Comparison of ENCODE assay signal across 22 cellular contexts in the genomic region with DNA sequence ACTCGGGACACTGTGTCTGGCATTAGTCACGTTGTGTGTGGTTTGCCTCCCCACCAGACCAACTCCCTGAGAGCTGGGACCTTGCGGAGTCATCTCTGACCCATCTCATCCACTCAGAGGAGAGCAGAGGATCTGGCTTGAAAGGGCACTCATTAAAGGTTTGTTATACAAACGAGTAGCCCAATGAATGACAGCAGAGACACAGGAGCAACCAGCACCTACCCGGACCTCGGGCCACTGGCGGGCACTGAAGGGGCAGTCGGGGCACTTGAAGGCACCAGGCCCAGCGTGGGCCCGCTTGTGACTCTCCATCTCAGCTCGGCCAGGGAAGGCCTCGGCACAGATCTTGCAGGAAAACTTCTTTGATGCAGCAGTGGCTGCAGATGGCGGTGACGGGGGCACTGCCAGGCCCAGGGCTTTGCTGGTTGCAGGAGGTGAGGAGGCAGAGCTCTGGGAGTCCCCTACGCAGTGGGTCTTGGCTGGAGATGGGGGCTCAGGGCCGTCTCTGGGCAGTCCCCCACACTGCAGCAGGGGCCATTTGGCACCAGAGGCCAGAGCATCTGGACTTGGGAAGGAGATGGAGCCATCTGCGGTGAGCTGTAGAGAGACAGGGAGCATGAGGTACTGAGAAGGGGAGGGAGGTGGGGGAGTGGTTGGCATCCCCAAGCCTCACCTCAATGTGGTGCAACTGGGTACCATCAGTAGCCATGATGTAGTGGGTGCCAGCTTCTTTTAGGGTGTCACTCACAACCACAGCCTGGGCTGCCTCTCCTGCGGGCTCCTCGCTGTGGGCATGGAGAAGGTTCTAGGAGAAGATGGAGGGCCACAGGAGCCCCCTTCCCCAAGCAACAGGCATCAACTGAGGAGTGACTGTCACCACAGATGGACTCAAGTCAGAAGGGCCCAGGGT. TPM values are rescaled to one million over a fixed set of nuclear protein-coding genes. Genes with fewer than 3 reads are reported as not detected.
DNase-seq lines count a peak whose midpoint lies in the region; ATAC-seq and TF ChIP-seq lines count a peak whose summit lies in the region.
"Had no signal": no experiment of that assay in that cellular context is flagged by ENCODE, and none has a peak within 500 bp of the region (broad histone marks: within the 10 kb centered on the region; RNA-seq: fewer than 3 reads in every experiment).

No MANE protein-coding gene starts in this region.

- peaks cover 7% of the 10 kb centered on the region; the same call in 1 of the 2 replicates for H3K27me3 Mint-ChIP-seq in HFFc6 (ENCODE audit: insufficient read depth)
- no peaks in the 10 kb centered on the region for H3K27me3 Mint-ChIP-seq in activated naive CD8-positive, alpha-beta T cell treated with anti-CD3 and anti-CD28 coated beads, Interleukin-2, amount 50 U/mL, for 24 hours
- H3K27me3 Mint-ChIP-seq: activated B cell treated with CpG ODN at 0.5 μM for 24 hours had no signal

- peak overlapping the region; percentile 50 to 57 for H3K27ac Mint-ChIP-seq in activated naive CD4-positive, alpha-beta T cell treated with anti-CD3 and anti-CD28 coated beads, Interleukin-2, amount 50 U/mL, for 72 hours
- peak overlapping the region; percentile 28; the same call in 1 of the 2 replicates for H3K27ac Mint-ChIP-seq in HFFc6
- H3K27ac Mint-ChIP-seq in activated naive CD8-positive, alpha-beta T cell treated with anti-CD3 and anti-CD28 coated beads, Interleukin-2, amount 50 U/mL, for 24 hours = peak overlapping the region; percentile 56
- H3K27ac Mint-ChIP-seq in stimulated activated effector memory CD8-positive, alpha-beta T cell treated with anti-CD3 and anti-CD28 coated beads, Interleukin-12 subunit alpha, Interleukin-12 subunit beta, amount 100 ng/mL, for 72 hours = peak overlapping the region; percentile 93
- H3K27ac Mint-ChIP-seq: activated B cell treated with CpG ODN at 0.5 μM for 24 hours; T-helper 2 cell treated with Interferon-gamma antibody and Interleukin-4, amounts not matched to agents 5 μg/mL and 100 μg/mL, for 36 hours had no signal

- TF ChIP-seq CTCF in HFFc6 (IDR thresholded peaks at IDR 0.05) = no peak

- intact Hi-C loops in sciatic nerve (cut with DNase I) = loop anchor here (10.0 kb wide), 1 partner anchor 57 kb away; a partner anchor contains a TSS

- no peaks in the 10 kb centered on the region for H3K9me3 Mint-ChIP-seq in activated naive CD4-positive, alpha-beta T cell treated with anti-CD3 and anti-CD28 coated beads, Interleukin-2, amount 50 U/mL, for 72 hours
- no peaks in the 10 kb centered on the region for H3K9me3 Mint-ChIP-seq in HFFc6
- no peaks in the 10 kb centered on the region for H3K9me3 Mint-ChIP-seq in activated naive CD8-positive, alpha-beta T cell treated with anti-CD3 and anti-CD28 coated beads, Interleukin-2, amount 50 U/mL, for 24 hours
- no peaks in the 10 kb centered on the region for H3K9me3 Mint-ChIP-seq in stimulated activated effector memory CD8-positive, alpha-beta T cell treated with anti-CD3 and anti-CD28 coated beads, Interleukin-12 subunit alpha, Interleukin-12 subunit beta, amount 100 ng/mL, for 72 hours
- H3K9me3 Mint-ChIP-seq: activated B cell treated with CpG ODN at 0.5 μM for 24 hours; T-helper 2 cell treated with Interferon-gamma antibody and Interleukin-4, amounts not matched to agents 5 μg/mL and 100 μg/mL, for 36 hours had no signal

- ATAC-seq in activated naive CD4-positive, alpha-beta T cell treated with anti-CD3 and anti-CD28 coated beads, Interleukin-2, amount 50 U/mL, for 72 hours = no peak
- no peak for ATAC-seq in activated naive CD8-positive, alpha-beta T cell treated with anti-CD3 and anti-CD28 coated beads, Interleukin-2, amount 50 U/mL, for 24 hours
- peak; percentile 35 for ATAC-seq in stimulated activated effector memory CD8-positive, alpha-beta T cell treated with anti-CD3 and anti-CD28 coated beads, Interleukin-12 subunit alpha, Interleukin-12 subunit beta, amount 100 ng/mL, for 72 hours
- no peak for ATAC-seq in sciatic nerve
- ATAC-seq: left lobe of liver had no signal

- H3K4me1 Mint-ChIP-seq in HFFc6 (ENCODE audit: low read depth) = no peaks in the 10 kb centered on the region
- no peaks in the 10 kb centered on the region for H3K4me1 Mint-ChIP-seq in activated naive CD8-positive, alpha-beta T cell treated with anti-CD3 and anti-CD28 coated beads, Interleukin-2, amount 50 U/mL, for 24 hours
- peaks cover 29% of the 10 kb centered on the region for H3K4me1 Mint-ChIP-seq in stimulated activated effector memory CD8-positive, alpha-beta T cell treated with anti-CD3 and anti-CD28 coated beads, Interleukin-12 subunit alpha, Interleukin-12 subunit beta, amount 100 ng/mL, for 72 hours

- H3K4me3 Mint-ChIP-seq in HFFc6 = no peak overlapping the region
- H3K4me3 Mint-ChIP-seq in activated naive CD8-positive, alpha-beta T cell treated with anti-CD3 and anti-CD28 coated beads, Interleukin-2, amount 50 U/mL, for 24 hours = no peak overlapping the region
- H3K4me3 Mint-ChIP-seq in stimulated activated effector memory CD8-positive, alpha-beta T cell treated with anti-CD3 and anti-CD28 coated beads, Interleukin-12 subunit alpha, Interleukin-12 subunit beta, amount 100 ng/mL, for 72 hours = no peak overlapping the region
- H3K4me3 Mint-ChIP-seq: activated B cell treated with CpG ODN at 0.5 μM for 24 hours; T-helper 2 cell treated with Interferon-gamma antibody and Interleukin-4, amounts not matched to agents 5 μg/mL and 100 μg/mL, for 36 hours had no signal

- no peak for DNase-seq in activated naive CD4-positive, alpha-beta T cell treated with anti-CD3 and anti-CD28 coated beads, Interleukin-2, amount 50 U/mL, for 72 hours (ENCODE audit: low spot score in 2 of 2)
- DNase-seq in activated naive CD4-positive, alpha-beta T cell treated with Interleukin-2 at 50 U/mL for 16 hours = no peak
- DNase-seq in HFFc6 (no peak), sciatic nerve (ENCODE audit: low spot score) (no peak), OCI-M1 (lab: John Stamatoyannopoulos, UW) (no peak), DMS79 (lab: John Stamatoyannopoulos, UW) (no peak)
- DNase-seq in activated naive CD8-positive, alpha-beta T cell treated with anti-CD3 and anti-CD28 coated beads, Interleukin-2, amount 50 U/mL, for 24 hours = no peak
- no peak for DNase-seq in stimulated activated effector memory CD8-positive, alpha-beta T cell treated with anti-CD3 and anti-CD28 coated beads, Interleukin-12 subunit alpha, Interleukin-12 subunit beta, amount 100 ng/mL, for 72 hours (ENCODE audit: low spot score in 2 of 2)
- DNase-seq: activated B cell treated with CpG ODN at 0.5 μM for 24 hours; C1 segment of cervical spinal cord; colonic mucosa; head of caudate nucleus; Kasumi-1; midbrain; NCI-H446 treated with DMSO at 0.1 percent for 48 hours; Peyer's patch; stimulated activated CD4-positive, alpha-beta T cell treated with anti-CD3 and anti-CD28 coated beads, Interleukin-12 subunit alpha, Interleukin-12 subunit beta, amount 100 ng/mL, for 4 hours had no signal

- H3K36me3 Mint-ChIP-seq in activated naive CD4-positive, alpha-beta T cell treated with anti-CD3 and anti-CD28 coated beads, Interleukin-2, amount 50 U/mL, for 72 hours = peaks cover 0 to 8% of the 10 kb centered on the region in 2 donors
- H3K36me3 Mint-ChIP-seq in HFFc6 (ENCODE audit: low read depth) = peaks cover 14% of the 10 kb centered on the region
- peaks cover 27% of the 10 kb centered on the region for H3K36me3 Mint-ChIP-seq in activated naive CD8-positive, alpha-beta T cell treated with anti-CD3 and anti-CD28 coated beads, Interleukin-2, amount 50 U/mL, for 24 hours (ENCODE audit: low read depth)
- H3K36me3 Mint-ChIP-seq in stimulated activated effector memory CD8-positive, alpha-beta T cell treated with anti-CD3 and anti-CD28 coated beads, Interleukin-12 subunit alpha, Interleukin-12 subunit beta, amount 100 ng/mL, for 72 hours = peaks cover 100% of the 10 kb centered on the region

RNA-seq across cellular contexts. Expression of a gene that starts 17.7 kb away (rescaled TPM):
- 10 to 100 TPM; 31.8 to 51.0 TPM for total RNA-seq in activated naive CD4-positive, alpha-beta T cell treated with anti-CD3 and anti-CD28 coated beads, Interleukin-2, amount 50 U/mL, for 72 hours
- total RNA-seq in HFFc6 (2021; fragmentation: NEBNext Ultra II Directional; extraction: Animal tissue kit (Norgen Biotek cat#: 25700)) = 10 to 100 TPM; 14.8 to 23.1 (median 19.5) TPM
- 38.2 TPM for total RNA-seq in sciatic nerve

RNA-seq across cellular contexts. Expression of a gene that starts 19.8 kb away (rescaled TPM):
- total RNA-seq in activated naive CD4-positive, alpha-beta T cell treated with anti-CD3 and anti-CD28 coated beads, Interleukin-2, amount 50 U/mL, for 72 hours = 10 to 100 TPM; 31.0 to 62.6 TPM
- 10 to 100 TPM; 13.1 to 14.6 (median 13.5) TPM for total RNA-seq in HFFc6 (2021; fragmentation: NEBNext Ultra II Directional; extraction: Animal tissue kit (Norgen Biotek cat#: 25700))
- 22.3 TPM for total RNA-seq in sciatic nerve

RNA-seq across cellular contexts. Expression of a gene that starts 40.2 kb away (rescaled TPM):
- total RNA-seq in activated naive CD4-positive, alpha-beta T cell treated with anti-CD3 and anti-CD28 coated beads, Interleukin-2, amount 50 U/mL, for 72 hours = 10 to 100 TPM; 11.0 to 12.9 TPM
- total RNA-seq in HFFc6 (2021; fragmentation: NEBNext Ultra II Directional; extraction: Animal tissue kit (Norgen Biotek cat#: 25700)) = 10 to 100 TPM in 5 of 6 experiments, 1 to 10 TPM in 1; 8.3 to 13.6 (median 11.1) TPM
- total RNA-seq in sciatic nerve = 95.4 TPM

RNA-seq across cellular contexts. Expression of a gene that starts 56.5 kb away (rescaled TPM):
- total RNA-seq in activated naive CD4-positive, alpha-beta T cell treated with anti-CD3 and anti-CD28 coated beads, Interleukin-2, amount 50 U/mL, for 72 hours = under 1 TPM in 1 of 2 donors, not detected in 1; 0.10 TPM
- not detected for total RNA-seq in HFFc6 (2021; fragmentation: NEBNext Ultra II Directional; extraction: Animal tissue kit (Norgen Biotek cat#: 25700))
- 5.0 TPM for total RNA-seq in sciatic nerve
- total RNA-seq: activated CD8-positive, alpha-beta memory T cell treated with anti-CD3 and anti-CD28 coated beads for 36 hours; HT-29; renal cortical epithelial cell had no signal

Comparison
In these comparisons a context has a peak if more than half of its experiments do, and no peak if none do; other contexts are left out.
1. H3K27ac Mint-ChIP-seq: peak in every context shown above with its lines; median percentile 93 in stimulated activated effector memory CD8-positive, alpha-beta T cell treated with anti-CD3 and anti-CD28 coated beads, Interleukin-12 subunit alpha, Interleukin-12 subunit beta, amount 100 ng/mL, for 72 hours; 56 in activated naive CD8-positive, alpha-beta T cell treated with anti-CD3 and anti-CD28 coated beads, Interleukin-2, amount 50 U/mL, for 24 hours; 54 in activated naive CD4-positive, alpha-beta T cell treated with anti-CD3 and anti-CD28 coated beads, Interleukin-2, amount 50 U/mL, for 72 hours; 28 in HFFc6.